13 cellular contexts compared by ENCODE assay signal in the genomic region with DNA sequence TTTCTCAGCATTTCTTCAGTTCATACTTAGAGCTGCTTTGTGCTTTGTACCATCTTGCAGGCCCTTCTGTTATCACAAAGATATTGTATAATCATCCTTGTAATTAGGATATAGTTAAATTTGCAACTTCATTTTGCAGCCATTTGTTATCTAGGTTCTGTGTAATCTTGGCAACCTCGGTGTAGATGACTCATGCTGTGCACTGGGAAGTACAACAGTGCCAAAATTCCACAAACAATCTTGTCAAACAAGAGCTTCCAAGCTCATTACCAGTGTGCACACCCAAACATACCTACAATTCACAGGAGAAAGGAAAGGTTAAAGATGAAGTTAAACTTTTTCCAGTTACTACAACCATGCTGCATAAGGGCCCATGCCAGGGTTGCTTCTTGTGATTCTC.
DNase-seq lines count a peak whose midpoint lies in the region; ATAC-seq, FAIRE-seq and TF ChIP-seq lines count a peak whose summit lies in the region.
"Had no signal": no experiment of that assay in that cellular context is flagged by ENCODE, and none has a peak within 500 bp of the region (broad histone marks: within the 10 kb centered on the region; RNA-seq: fewer than 3 reads in every experiment).

No MANE protein-coding gene starts in this region.

- H3K27me3 Mint-ChIP-seq in stimulated activated naive B cell treated with anti-CD40 and anti-IgM and Interleukin-4, amounts not matched to agents 10 μg/mL and 1 μg/mL and 100 μg/mL, for 72 hours = no peaks in the 10 kb centered on the region
- H3K27me3 Mint-ChIP-seq: activated B cell treated with CpG ODN at 0.5 μM for 24 hours had no signal

- ATAC-seq in Right ventricle myocardium inferior = peak; percentile 84
- ATAC-seq in upper lobe of right lung = peak; percentile 74
- ATAC-seq in stimulated activated naive B cell treated with anti-CD40 and anti-IgM and Interleukin-4, amounts not matched to agents 10 μg/mL and 1 μg/mL and 100 μg/mL, for 72 hours (replicated peaks) = no peak
- no peak for ATAC-seq in GM19452 (IDR thresholded peaks at IDR 0.05; ENCODE audit: unreplicated experiment)
- ATAC-seq: left lobe of liver had no signal

- H3K27ac ChIP-seq in left ventricle myocardium inferior (replicated peaks) (no peak overlapping the region), hepatocyte (no peak overlapping the region), upper lobe of right lung (no peak overlapping the region)

- H3K36me3 ChIP-seq in left ventricle myocardium inferior (no peaks in the 10 kb centered on the region), bronchial epithelial cell (ENCODE audit: control insufficient read depth, insufficient read depth, low read length) (no peaks in the 10 kb centered on the region), hepatocyte (replicated peaks; ENCODE audit: insufficient read depth, low read depth) (no peaks in the 10 kb centered on the region), upper lobe of right lung (no peaks in the 10 kb centered on the region)

- H3K9me3 ChIP-seq in left ventricle myocardium inferior (replicated peaks) = peaks cover 8% of the 10 kb centered on the region
- H3K9me3 ChIP-seq in hepatocyte (ENCODE audit: low read depth) = no peaks in the 10 kb centered on the region
- H3K9me3 ChIP-seq in upper lobe of right lung = no peaks in the 10 kb centered on the region

- H3K79me2 ChIP-seq in hepatocyte = no peaks in the 10 kb centered on the region

- no peak for DNase-seq in Right ventricle myocardium inferior (ENCODE audit: missing footprints)
- no peak for DNase-seq in left ventricle myocardium inferior
- peak; percentile 70 for DNase-seq in bronchial epithelial cell (ENCODE audit: low read depth)
- peak; percentile 23 for DNase-seq in hepatocyte (ENCODE audit: low spot score)
- no peak for DNase-seq in upper lobe of right lung
- DNase-seq in stimulated activated CD8-positive, alpha-beta memory T cell treated with anti-CD3 and anti-CD28 coated beads, Interleukin-4, amount 100 ng/mL, for 48 hours = no peak
- DNase-seq in stimulated activated naive B cell treated with anti-CD40 and anti-IgM and Interleukin-4, amounts not matched to agents 10 μg/mL and 1 μg/mL and 100 μg/mL, for 72 hours = no peak
- DNase-seq: activated B cell treated with CpG ODN at 0.5 μM for 24 hours, NCI-H1417 treated with DMSO at 0.1 percent for 48 hours had no signal

- H3K4me2 ChIP-seq in hepatocyte = no peak overlapping the region

- no peaks in the 10 kb centered on the region for H3K27me3 ChIP-seq in left ventricle myocardium inferior (ENCODE audit: low read depth)
- H3K27me3 ChIP-seq in bronchial epithelial cell (ENCODE audit: control insufficient read depth, insufficient read depth, low read length) = no peaks in the 10 kb centered on the region
- no peaks in the 10 kb centered on the region for H3K27me3 ChIP-seq in hepatocyte
- no peaks in the 10 kb centered on the region for H3K27me3 ChIP-seq in upper lobe of right lung

- H3K36me3 Mint-ChIP-seq in stimulated activated naive B cell treated with anti-CD40 and anti-IgM and Interleukin-4, amounts not matched to agents 10 μg/mL and 1 μg/mL and 100 μg/mL, for 72 hours = no peaks in the 10 kb centered on the region

- H3K4me3 Mint-ChIP-seq in stimulated activated naive B cell treated with anti-CD40 and anti-IgM and Interleukin-4, amounts not matched to agents 10 μg/mL and 1 μg/mL and 100 μg/mL, for 72 hours = no peak overlapping the region
- H3K4me3 Mint-ChIP-seq: activated B cell treated with CpG ODN at 0.5 μM for 24 hours had no signal

- H3K9me2 ChIP-seq in hepatocyte (replicated peaks; ENCODE audit: insufficient read depth) = no peaks in the 10 kb centered on the region

- 23% methylated on average over 1 of the region's 1 CpG for WGBS in hepatocyte (ENCODE audit: low lambda C conversion rate, missing lambda C conversion rate)

- no peak for TF ChIP-seq CTCF in left ventricle myocardium inferior (IDR thresholded peaks at IDR 0.05; ENCODE audit: borderline replicate concordance)
- TF ChIP-seq CTCF in bronchial epithelial cell (IDR thresholded peaks at IDR 0.05; ENCODE audit: insufficient read depth, low read length, severe bottlenecking) = no peak
- TF ChIP-seq CTCF in hepatocyte (IDR thresholded peaks at IDR 0.05; ENCODE audit: poor library complexity) = no peak
- TF ChIP-seq CTCF in upper lobe of right lung (IDR thresholded peaks at IDR 0.05) = no peak

- peaks cover 0 to 1% of the 10 kb centered on the region in 2 donors for H3K9me3 Mint-ChIP-seq in stimulated activated naive B cell treated with anti-CD40 and anti-IgM and Interleukin-4, amounts not matched to agents 10 μg/mL and 1 μg/mL and 100 μg/mL, for 72 hours

- H3K4me3 ChIP-seq in left ventricle myocardium inferior = no peak overlapping the region
- no peak overlapping the region for H3K4me3 ChIP-seq in bronchial epithelial cell (ENCODE audit: low read depth, low read length)
- H3K4me3 ChIP-seq in hepatocyte = no peak overlapping the region
- no peak overlapping the region for H3K4me3 ChIP-seq in upper lobe of right lung

- intact Hi-C loops in Right ventricle myocardium inferior (cut with DNase I) (no loop called here), left ventricle myocardium inferior (cut with micrococcal nuclease) (no loop called here), upper lobe of right lung (cut with DNase I) (no loop called here)

- no peak for FAIRE-seq in bronchial epithelial cell (lab: Jason Lieb, UNC)
- FAIRE-seq: GM12892, H1 had no signal

- no peaks in the 10 kb centered on the region for H4K20me1 ChIP-seq in hepatocyte (ENCODE audit: insufficient read depth, poor library complexity, severe bottlenecking)

- H3K27ac Mint-ChIP-seq in stimulated activated naive B cell treated with anti-CD40 and anti-IgM and Interleukin-4, amounts not matched to agents 10 μg/mL and 1 μg/mL and 100 μg/mL, for 72 hours = no peak overlapping the region
- H3K27ac Mint-ChIP-seq: activated B cell treated with CpG ODN at 0.5 μM for 24 hours had no signal

- no peak overlapping the region for H2AFZ ChIP-seq in hepatocyte

- peaks cover 15% of the 10 kb centered on the region for H3K4me1 ChIP-seq in left ventricle myocardium inferior
- peaks cover 10% of the 10 kb centered on the region for H3K4me1 ChIP-seq in hepatocyte (ENCODE audit: insufficient read depth)
- no peaks in the 10 kb centered on the region for H3K4me1 ChIP-seq in upper lobe of right lung

- H3K4me1 Mint-ChIP-seq in stimulated activated naive B cell treated with anti-CD40 and anti-IgM and Interleukin-4, amounts not matched to agents 10 μg/mL and 1 μg/mL and 100 μg/mL, for 72 hours = no peaks in the 10 kb centered on the region
- H3K4me1 Mint-ChIP-seq: activated B cell treated with CpG ODN at 0.5 μM for 24 hours had no signal

Comparison
In these comparisons a context has a peak if more than half of its experiments do, and no peak if none do; other contexts are left out.
1. ATAC-seq: peak in Right ventricle myocardium inferior (single experiment) and upper lobe of right lung (single experiment); none in stimulated activated naive B cell treated with anti-CD40 and anti-IgM and Interleukin-4, amounts not matched to agents 10 μg/mL and 1 μg/mL and 100 μg/mL, for 72 hours (0 of 2) and GM19452 (single experiment).
2. DNase-seq: peak in bronchial epithelial cell (single experiment) and hepatocyte (single experiment); none in Right ventricle myocardium inferior (single experiment), left ventricle myocardium inferior (single experiment), upper lobe of right lung (single experiment), stimulated activated CD8-positive, alpha-beta memory T cell treated with anti-CD3 and anti-CD28 coated beads, Interleukin-4, amount 100 ng/mL, for 48 hours (single experiment) and stimulated activated naive B cell treated with anti-CD40 and anti-IgM and Interleukin-4, amounts not matched to agents 10 μg/mL and 1 μg/mL and 100 μg/mL, for 72 hours (single experiment).